Comparison of ENCODE assay signal across 8 cellular contexts in the genomic region with DNA sequence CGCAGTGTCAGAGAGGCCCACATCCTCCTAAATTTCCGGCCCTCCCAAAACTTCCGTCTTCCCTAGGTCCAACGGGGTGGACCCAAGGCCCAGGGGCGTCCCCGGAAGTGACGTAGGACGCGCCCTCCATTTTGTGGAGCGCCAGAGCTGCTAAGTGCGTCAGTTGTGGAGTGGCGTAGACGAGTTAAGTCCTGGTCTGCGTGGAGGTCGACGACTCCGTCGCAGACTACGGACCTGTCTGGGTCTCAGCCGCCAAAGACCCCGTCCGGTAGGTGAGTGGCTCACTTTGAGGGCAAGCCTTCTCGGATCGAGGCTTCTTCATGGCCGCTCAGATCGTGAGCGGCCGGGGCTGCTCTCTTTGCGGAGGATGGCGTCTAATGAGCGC. TPM values are rescaled to one million over a fixed set of nuclear protein-coding genes. Genes with fewer than 3 reads are reported as not detected.
DNase-seq lines count a peak whose midpoint lies in the region; ATAC-seq, FAIRE-seq and TF ChIP-seq lines count a peak whose summit lies in the region.

Gene SRSF5 (plus strand): TSS at position 159 of the 385 bp plus-strand sequence. CDS start 1,015 bp downstream, outside the sequence.

- H3K36me3 Mint-ChIP-seq in T-cell: peaks cover 42% of the 10 kb centered on the region

- intact Hi-C loops in cardiac septum (cut with DNase I) (loop anchor here (2.0 to 10.0 kb wide), 3 partner anchors 40 to 156 kb away; partner anchors contain the start of gene SUSD6), transverse colon (cut with DNase I; ENCODE audit: low total_unique reads) (no loop called here)

- H3K4me1 Mint-ChIP-seq in T-cell: peaks cover 66 to 70% (median 68%) of the 10 kb centered on the region in 3 donors

- H3K27me3 ChIP-seq in trophoblast cell (ENCODE audit: insufficient read depth, low read length): no peaks in the 10 kb centered on the region
- no peaks in the 10 kb centered on the region for H3K27me3 ChIP-seq in transverse colon

- 0% methylated on average over 31 of the region's 31 CpGs for WGBS in adipose tissue, 3 donors
- WGBS in trophoblast cell (ENCODE audit: extremely low coverage, insufficient coverage, insufficient read length): no CpG with 5 or more reads among the region's 31 CpGs
- 0% methylated on average over 30 of the region's 31 CpGs; no CpG with 5 or more reads in 1 of the 2 donors for WGBS in transverse colon (ENCODE audit: low coverage in 1 of 2), 2 donors

- TF ChIP-seq CTCF in transverse colon (IDR thresholded peaks at IDR 0.05): peak in 1 of 5 experiments; percentile 11

- CTCF ChIA-PET in T-cell (lab: Charles Lee): interaction anchor here in 1 of 2 donors (1.0 kb wide), 1 partner anchor 16 kb away, joined by 3 read pairs; no protein-coding TSS in a partner anchor

- H3K4me1 ChIP-seq in trophoblast cell (ENCODE audit: control insufficient read depth in 1 of 2, insufficient read depth in 2 of 2, low read length in 2 of 2): peaks cover 0 to 10% of the 10 kb centered on the region in 2 experiments
- peaks cover 26 to 55% (median 31%) of the 10 kb centered on the region in 4 donors for H3K4me1 ChIP-seq in transverse colon

- H3K79me1 ChIP-seq in trophoblast cell (ENCODE audit: low read length): peaks cover 12% of the 10 kb centered on the region

- peak within 1 kb of the TSS; percentile 98 for H4K8ac ChIP-seq in trophoblast cell (ENCODE audit: low read depth, low read length)

- peak within 1 kb of the TSS; percentile 95 for H3K14ac ChIP-seq in trophoblast cell (ENCODE audit: low read length)

- H3K27ac ChIP-seq in adipose tissue (ENCODE audit: low read depth, low read length): peak within 1 kb of the TSS; percentile 98
- H3K27ac ChIP-seq in trophoblast cell (ENCODE audit: low read depth, low read length): peak within 1 kb of the TSS; percentile 88
- H3K27ac ChIP-seq in transverse colon: peak within 1 kb of the TSS; percentile 98 to 100 (median 100)

- H4K12ac ChIP-seq in trophoblast cell (ENCODE audit: low read depth, low read length): peak within 1 kb of the TSS; percentile 91

- TF ChIP-seq POLR2A in GM12891 (IDR thresholded peaks at IDR 0.05; ENCODE audit: low read depth, low read length) (peak; percentile 100), transverse colon (IDR thresholded peaks at IDR 0.05) (peak; percentile 99)

- H3K18ac ChIP-seq in trophoblast cell (ENCODE audit: low read length): peak within 1 kb of the TSS; percentile 90

- H3K79me2 ChIP-seq in trophoblast cell (ENCODE audit: control insufficient read depth, insufficient read depth, low read length, poor library complexity): peaks cover 9% of the 10 kb centered on the region

- H2AFZ ChIP-seq in trophoblast cell (ENCODE audit: insufficient read depth, low read length, poor library complexity): peak within 1 kb of the TSS; percentile 73

- H3K23ac ChIP-seq in trophoblast cell (ENCODE audit: low read length): no peak within 1 kb of the TSS

- in situ Hi-C loops in transverse colon (cut with MboI; ENCODE audit: low pct_ligation_motif_present in 1 of 4, low pct_unique_long_range_greater_than_20kb in 1 of 4, low sequenced_read_pairs in 3 of 4): no loop called here

- ATAC-seq in HG02840 (IDR thresholded peaks at IDR 0.05; ENCODE audit: low FRiP score, unreplicated experiment) (peak; percentile 86), T-cell (replicated peaks in 1 of 4) (peak; percentile 84 to 87 (median 87))

- H2BK12ac ChIP-seq in trophoblast cell (ENCODE audit: low read length): no peak within 1 kb of the TSS

- peak within 1 kb of the TSS; percentile 100 for H3K27ac Mint-ChIP-seq in T-cell

- peak within 1 kb of the TSS; percentile 73 for H3K4me2 ChIP-seq in trophoblast cell (ENCODE audit: low read length)

- peaks cover 0 to 2% of the 10 kb centered on the region in 2 donors for H3K27me3 Mint-ChIP-seq in T-cell

- peak within 1 kb of the TSS; percentile 100 for H3K9ac ChIP-seq in trophoblast cell (ENCODE audit: low read length)

- H3K9me3 ChIP-seq in trophoblast cell (ENCODE audit: insufficient read depth, low read depth, low read length) (no peaks in the 10 kb centered on the region), transverse colon (no peaks in the 10 kb centered on the region)

- peak within 1 kb of the TSS; percentile 97 for H4K91ac ChIP-seq in trophoblast cell (ENCODE audit: low read depth, low read length)

- TF ChIP-seq EP300 in transverse colon (IDR thresholded peaks at IDR 0.05; ENCODE audit: low read depth): no peak

- H3K4me3 ChIP-seq in trophoblast cell (ENCODE audit: low read depth, low read length): peak within 1 kb of the TSS; percentile 95
- peak within 1 kb of the TSS; percentile 85 to 99 (median 90) for H3K4me3 ChIP-seq in transverse colon

- peak within 1 kb of the TSS; percentile 97 for H3K4ac ChIP-seq in trophoblast cell (ENCODE audit: low read depth, low read length)

- peak within 1 kb of the TSS; percentile 99 for H3K4me3 Mint-ChIP-seq in T-cell

- H2BK5ac ChIP-seq in trophoblast cell (ENCODE audit: low read depth, low read length, poor library complexity): peak within 1 kb of the TSS; percentile 82

- POLR2A ChIA-PET in T-cell (lab: Charles Lee): interaction anchor here (0.6 to 3.1 kb wide), 7 partner anchors 10 to 1232 kb away, joined by 3 to 17 read pairs (median 4); partner anchors contain the start of gene SUSD6 (in 1 of the 2)

- peak; percentile 96 for FAIRE-seq in GM12891 (lab: Jason Lieb, UNC)

- peak within 1 kb of the TSS; percentile 67 for H2BK120ac ChIP-seq in trophoblast cell (ENCODE audit: insufficient read depth, low read length, poor library complexity)

- H2AK5ac ChIP-seq in trophoblast cell (ENCODE audit: low read length): peak within 1 kb of the TSS; percentile 85

- no peaks in the 10 kb centered on the region for H3K9me3 Mint-ChIP-seq in T-cell

- H3K36me3 ChIP-seq in trophoblast cell (ENCODE audit: control insufficient read depth in 1 of 2, insufficient read depth in 2 of 2, low read length in 2 of 2) (peaks cover 15 to 26% of the 10 kb centered on the region in 2 experiments), transverse colon (peaks cover 0 to 40% (median 19%) of the 10 kb centered on the region in 4 donors)

- DNase-seq in GM12891 (ENCODE audit: insufficient read length, low spot score) (peak; percentile 79), NCI-H1436 treated with DMSO at 0.1 percent for 48 hours (lab: John Stamatoyannopoulos, UW) (peak; percentile 73), T-cell (peak; percentile 84 to 95 (median 92)), cardiac septum (ENCODE audit: low spot score) (peak; percentile 99), trophoblast cell (peak; percentile 98 to 99), transverse colon (peak; percentile 97)

TF ChIP-seq in GM12891, 5 proteins besides CTCF, POLR2A, EP300 and RAD21:
- peak; percentile 49; the same call in 1 of the 2 replicates for TF ChIP-seq SPI1 (IDR thresholded peaks at IDR 0.05; ENCODE audit: low read depth, low read length)
- peak; percentile 95 for TF ChIP-seq POU2F2 (IDR thresholded peaks at IDR 0.05; ENCODE audit: low read depth, low read length)
- peak; percentile 100 for TF ChIP-seq POLR2AphosphoS5 (IDR thresholded peaks at IDR 0.05; ENCODE audit: low read depth, low read length)
- no peak for TF ChIP-seq PAX5 (IDR thresholded peaks at IDR 0.05; ENCODE audit: insufficient read depth, low read length, severe bottlenecking)
- TF ChIP-seq TAF1 (IDR thresholded peaks at IDR 0.05; ENCODE audit: low read depth, low read length): peak; percentile 98

RNA-seq across cellular contexts. Expression of gene SRSF5, which starts in this region (rescaled TPM):
- 378 TPM for polyA plus RNA-seq in GM12891 (2012; ENCODE audit: low read depth, missing spikeins)
- total RNA-seq in T-cell (1,000 to 10,000 TPM in 2 of 5 donors, 100 to 1,000 TPM in 3; 788 to 1,543 (median 848) TPM), cardiac septum (206 TPM), transverse colon (100 to 1,000 TPM; 255 to 557 (median 471) TPM)
- 100 to 1,000 TPM; 133 to 365 (median 308) TPM for polyA plus RNA-seq in adipose tissue
- polyA plus RNA-seq in trophoblast cell (2013): 200 TPM in 2 replicates

Comparison
In these comparisons a context has a peak if more than half of its experiments do, and no peak if none do; other contexts are left out.
1. Peak in every context shown above with its lines: DNase-seq, ATAC-seq, H3K4me3 ChIP-seq and H3K27ac ChIP-seq.